31 cellular contexts compared by ENCODE assay signal in genomic region chr7:20574784-20575757, GRCh38. TPM values are rescaled to one million over a fixed set of nuclear protein-coding genes. Genes with fewer than 3 reads are reported as not detected.
"Had no signal": no experiment of that assay in that cellular context is flagged by ENCODE, and none has a peak within 500 bp of the region (broad histone marks: within the 10 kb centered on the region; RNA-seq: fewer than 3 reads in every experiment).

No MANE protein-coding gene starts in this region.

- H3K36me3 ChIP-seq: esophagus squamous epithelium, gastroesophageal sphincter, pancreas, right lobe of liver, stomach, suprapubic skin, tibial nerve had no signal

- H3K27me3 ChIP-seq: esophagus squamous epithelium, gastroesophageal sphincter, pancreas, right lobe of liver, stomach, suprapubic skin, tibial nerve had no signal

- H3K4me3 ChIP-seq: esophagus squamous epithelium, gastroesophageal sphincter, pancreas, right lobe of liver, skin epidermis, stomach, suprapubic skin, tibial nerve had no signal

- H3K27ac ChIP-seq: esophagus squamous epithelium, gastroesophageal sphincter, pancreas, right lobe of liver, skin epidermis, stomach, suprapubic skin, tibial nerve had no signal

- DNase-seq: activated B cell treated with CpG ODN at 0.5 μM for 24 hours; activated CD4-positive, alpha-beta T cell treated with anti-CD3 and anti-CD28 coated beads for 4 hours; activated CD4-positive, alpha-beta T cell treated with anti-CD3 and anti-CD28 coated beads, Interleukin-2, amount 50 U/mL, for 48 hours; activated CD8-positive, alpha-beta memory T cell treated with anti-CD3 and anti-CD28 coated beads, Interleukin-2, amount 50 U/mL, for 48 hours; activated naive CD4-positive, alpha-beta T cell; activated T-cell treated with anti-CD3 and anti-CD28 coated beads, Interleukin-2, amount 50 U/mL, for 4 hours; amniotic stem cell; cortex of kidney; endodermal cell; esophagus squamous epithelium; head of caudate nucleus; kidney; pancreas; right lobe of liver; stimulated activated CD4-positive, alpha-beta T cell treated with anti-CD3 and anti-CD28 coated beads, Interleukin-2, amount 100 ng/mL, for 24 hours; stomach; T-helper 9 cell had no signal

- ATAC-seq: activated T-cell treated with anti-CD3 and anti-CD28 coated beads, Interleukin-2, amount 50 U/mL, for 4 hours; gastroesophageal sphincter; left lobe of liver; pancreas; right lobe of liver; stimulated activated effector memory CD8-positive, alpha-beta T cell treated with anti-CD3 and anti-CD28 coated beads, Interleukin-12 subunit alpha, Interleukin-12 subunit beta, amount 100 ng/mL, for 72 hours had no signal

- H3K4me1 ChIP-seq: esophagus squamous epithelium, gastroesophageal sphincter, pancreas, right lobe of liver, stomach, suprapubic skin had no signal

- H3K9me3 ChIP-seq: esophagus squamous epithelium, gastroesophageal sphincter, pancreas, right lobe of liver, stomach, suprapubic skin had no signal

RNA-seq across cellular contexts. Expression of gene ABCB5, which starts 40.4 kb away (rescaled TPM):
- total RNA-seq: activated B cell treated with CpG ODN at 0.5 μM for 24 hours; activated CD8-positive, alpha-beta memory T cell treated with anti-CD3 and anti-CD28 coated beads for 36 hours; activated T-cell treated with anti-CD3 and anti-CD28 coated beads, Interleukin-2, amount 50 U/mL, for 4 hours; activated T-helper 2 cell treated with anti-CD3 and anti-CD28 coated beads, Interferon-gamma antibody, Interleukin-2, Interleukin-4, amounts not matched to agents 10 μg/mL and 5 μg/mL and 100 μg/mL, durations not matched to agents 14 hours and 24 hours and 36 hours; cerebellum; endodermal cell; left lobe of liver; lung microvascular endothelial cell; natural killer cell treated with Interleukin-12 subunit alpha and Interleukin-12 subunit beta and Interleukin-15 and Interleukin-18, amount 100 ng/mL, for 72 hours; pulmonary artery endothelial cell; right lobe of liver; T-helper 1 cell treated with Interleukin-12 subunit alpha and Interleukin-12 subunit beta and Interleukin-4 antibody, amounts not matched to agents 30 ng/mL and 1 ng/mL, for 36 hours; urinary bladder had no signal
- polyA plus RNA-seq: stomach, urinary bladder had no signal
